Comparison of ENCODE assay signal across 1 cellular context in genomic region chr6:11975353-11975977, GRCh38.
TF ChIP-seq lines count a peak whose summit lies in the region.

No MANE protein-coding gene starts in this region.

TF ChIP-seq in K562, 482 proteins besides CTCF, POLR2A, EP300 and RAD21 (continued from another document and continues in another):
- TF ChIP-seq MAZ (CRISPR knock-in tag; conservative IDR thresholded peaks at IDR 0.05 in 1 of 2, IDR thresholded peaks at IDR 0.05 in 1 of 2) (0 out of 4 replicates have a peak, but pooled peaks of 1 of the 2 experiments have one; percentile 30), HNRNPL (IDR thresholded peaks at IDR 0.05; ENCODE audit: low read depth, low read length) (no peak), AFF1 (IDR thresholded peaks at IDR 0.05; ENCODE audit: low read depth in 1 of 2, partially characterized antibody in 2 of 2) (no peak), PTRF (tag; IDR thresholded peaks at IDR 0.05) (no peak), U2AF1 (optimal IDR thresholded peaks at IDR 0.05; ENCODE audit: low read depth, low read length) (no peak), E2F3 (CRISPR knock-in tag; IDR thresholded peaks at IDR 0.05) (no peak), ZNF592 (IDR thresholded peaks at IDR 0.05) (peak; percentile 72), TAF15 (IDR thresholded peaks at IDR 0.05; ENCODE audit: low read depth, low read length) (no peak), HNRNPUL1 (IDR thresholded peaks at IDR 0.05; ENCODE audit: low read length) (no peak), HMG20A (CRISPR knock-in tag; conservative IDR thresholded peaks at IDR 0.05) (no peak), RBM34 (IDR thresholded peaks at IDR 0.05; ENCODE audit: borderline replicate concordance, insufficient read depth, low read length) (no peak), STAG1 (CRISPR knock-in tag; IDR thresholded peaks at IDR 0.05; ENCODE audit: borderline replicate concordance) (no peak), RHOXF2B (CRISPR knock-in tag; conservative IDR thresholded peaks at IDR 0.05) (no peak), ZNF586 (CRISPR knock-in tag; conservative IDR thresholded peaks at IDR 0.05) (no peak), ZNF766 (CRISPR knock-in tag; conservative IDR thresholded peaks at IDR 0.05) (no peak), STAT5A (IDR thresholded peaks at IDR 0.05; ENCODE audit: borderline replicate concordance, low read length) (no peak), SMAD1 (IDR thresholded peaks at IDR 0.05; ENCODE audit: low read depth, low read length, partially characterized antibody) (no peak), DMBX1 (CRISPR knock-in tag; IDR thresholded peaks at IDR 0.05; ENCODE audit: borderline replicate concordance) (peak; percentile 68; the same call in 1 of the 2 replicates), ZNF696 (CRISPR knock-in tag; conservative IDR thresholded peaks at IDR 0.05) (no peak), ZNF511 (CRISPR knock-in tag; IDR thresholded peaks at IDR 0.05) (no peak), POLR3G (IDR thresholded peaks at IDR 0.05; ENCODE audit: extremely low read depth, insufficient read length, insufficient replicate concordance) (no peak), THRA (IDR thresholded peaks at IDR 0.05) (no peak), ZSCAN29 (IDR thresholded peaks at IDR 0.05) (no peak)
- TF ChIP-seq, protein P1, sequence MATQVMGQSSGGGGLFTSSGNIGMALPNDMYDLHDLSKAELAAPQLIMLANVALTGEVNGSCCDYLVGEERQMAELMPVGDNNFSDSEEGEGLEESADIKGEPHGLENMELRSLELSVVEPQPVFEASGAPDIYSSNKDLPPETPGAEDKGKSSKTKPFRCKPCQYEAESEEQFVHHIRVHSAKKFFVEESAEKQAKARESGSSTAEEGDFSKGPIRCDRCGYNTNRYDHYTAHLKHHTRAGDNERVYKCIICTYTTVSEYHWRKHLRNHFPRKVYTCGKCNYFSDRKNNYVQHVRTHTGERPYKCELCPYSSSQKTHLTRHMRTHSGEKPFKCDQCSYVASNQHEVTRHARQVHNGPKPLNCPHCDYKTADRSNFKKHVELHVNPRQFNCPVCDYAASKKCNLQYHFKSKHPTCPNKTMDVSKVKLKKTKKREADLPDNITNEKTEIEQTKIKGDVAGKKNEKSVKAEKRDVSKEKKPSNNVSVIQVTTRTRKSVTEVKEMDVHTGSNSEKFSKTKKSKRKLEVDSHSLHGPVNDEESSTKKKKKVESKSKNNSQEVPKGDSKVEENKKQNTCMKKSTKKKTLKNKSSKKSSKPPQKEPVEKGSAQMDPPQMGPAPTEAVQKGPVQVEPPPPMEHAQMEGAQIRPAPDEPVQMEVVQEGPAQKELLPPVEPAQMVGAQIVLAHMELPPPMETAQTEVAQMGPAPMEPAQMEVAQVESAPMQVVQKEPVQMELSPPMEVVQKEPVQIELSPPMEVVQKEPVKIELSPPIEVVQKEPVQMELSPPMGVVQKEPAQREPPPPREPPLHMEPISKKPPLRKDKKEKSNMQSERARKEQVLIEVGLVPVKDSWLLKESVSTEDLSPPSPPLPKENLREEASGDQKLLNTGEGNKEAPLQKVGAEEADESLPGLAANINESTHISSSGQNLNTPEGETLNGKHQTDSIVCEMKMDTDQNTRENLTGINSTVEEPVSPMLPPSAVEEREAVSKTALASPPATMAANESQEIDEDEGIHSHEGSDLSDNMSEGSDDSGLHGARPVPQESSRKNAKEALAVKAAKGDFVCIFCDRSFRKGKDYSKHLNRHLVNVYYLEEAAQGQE (CRISPR knock-in tag; IDR thresholded peaks at IDR 0.05; ENCODE audit: low read depth): no peak
- TF ChIP-seq, protein P2, sequence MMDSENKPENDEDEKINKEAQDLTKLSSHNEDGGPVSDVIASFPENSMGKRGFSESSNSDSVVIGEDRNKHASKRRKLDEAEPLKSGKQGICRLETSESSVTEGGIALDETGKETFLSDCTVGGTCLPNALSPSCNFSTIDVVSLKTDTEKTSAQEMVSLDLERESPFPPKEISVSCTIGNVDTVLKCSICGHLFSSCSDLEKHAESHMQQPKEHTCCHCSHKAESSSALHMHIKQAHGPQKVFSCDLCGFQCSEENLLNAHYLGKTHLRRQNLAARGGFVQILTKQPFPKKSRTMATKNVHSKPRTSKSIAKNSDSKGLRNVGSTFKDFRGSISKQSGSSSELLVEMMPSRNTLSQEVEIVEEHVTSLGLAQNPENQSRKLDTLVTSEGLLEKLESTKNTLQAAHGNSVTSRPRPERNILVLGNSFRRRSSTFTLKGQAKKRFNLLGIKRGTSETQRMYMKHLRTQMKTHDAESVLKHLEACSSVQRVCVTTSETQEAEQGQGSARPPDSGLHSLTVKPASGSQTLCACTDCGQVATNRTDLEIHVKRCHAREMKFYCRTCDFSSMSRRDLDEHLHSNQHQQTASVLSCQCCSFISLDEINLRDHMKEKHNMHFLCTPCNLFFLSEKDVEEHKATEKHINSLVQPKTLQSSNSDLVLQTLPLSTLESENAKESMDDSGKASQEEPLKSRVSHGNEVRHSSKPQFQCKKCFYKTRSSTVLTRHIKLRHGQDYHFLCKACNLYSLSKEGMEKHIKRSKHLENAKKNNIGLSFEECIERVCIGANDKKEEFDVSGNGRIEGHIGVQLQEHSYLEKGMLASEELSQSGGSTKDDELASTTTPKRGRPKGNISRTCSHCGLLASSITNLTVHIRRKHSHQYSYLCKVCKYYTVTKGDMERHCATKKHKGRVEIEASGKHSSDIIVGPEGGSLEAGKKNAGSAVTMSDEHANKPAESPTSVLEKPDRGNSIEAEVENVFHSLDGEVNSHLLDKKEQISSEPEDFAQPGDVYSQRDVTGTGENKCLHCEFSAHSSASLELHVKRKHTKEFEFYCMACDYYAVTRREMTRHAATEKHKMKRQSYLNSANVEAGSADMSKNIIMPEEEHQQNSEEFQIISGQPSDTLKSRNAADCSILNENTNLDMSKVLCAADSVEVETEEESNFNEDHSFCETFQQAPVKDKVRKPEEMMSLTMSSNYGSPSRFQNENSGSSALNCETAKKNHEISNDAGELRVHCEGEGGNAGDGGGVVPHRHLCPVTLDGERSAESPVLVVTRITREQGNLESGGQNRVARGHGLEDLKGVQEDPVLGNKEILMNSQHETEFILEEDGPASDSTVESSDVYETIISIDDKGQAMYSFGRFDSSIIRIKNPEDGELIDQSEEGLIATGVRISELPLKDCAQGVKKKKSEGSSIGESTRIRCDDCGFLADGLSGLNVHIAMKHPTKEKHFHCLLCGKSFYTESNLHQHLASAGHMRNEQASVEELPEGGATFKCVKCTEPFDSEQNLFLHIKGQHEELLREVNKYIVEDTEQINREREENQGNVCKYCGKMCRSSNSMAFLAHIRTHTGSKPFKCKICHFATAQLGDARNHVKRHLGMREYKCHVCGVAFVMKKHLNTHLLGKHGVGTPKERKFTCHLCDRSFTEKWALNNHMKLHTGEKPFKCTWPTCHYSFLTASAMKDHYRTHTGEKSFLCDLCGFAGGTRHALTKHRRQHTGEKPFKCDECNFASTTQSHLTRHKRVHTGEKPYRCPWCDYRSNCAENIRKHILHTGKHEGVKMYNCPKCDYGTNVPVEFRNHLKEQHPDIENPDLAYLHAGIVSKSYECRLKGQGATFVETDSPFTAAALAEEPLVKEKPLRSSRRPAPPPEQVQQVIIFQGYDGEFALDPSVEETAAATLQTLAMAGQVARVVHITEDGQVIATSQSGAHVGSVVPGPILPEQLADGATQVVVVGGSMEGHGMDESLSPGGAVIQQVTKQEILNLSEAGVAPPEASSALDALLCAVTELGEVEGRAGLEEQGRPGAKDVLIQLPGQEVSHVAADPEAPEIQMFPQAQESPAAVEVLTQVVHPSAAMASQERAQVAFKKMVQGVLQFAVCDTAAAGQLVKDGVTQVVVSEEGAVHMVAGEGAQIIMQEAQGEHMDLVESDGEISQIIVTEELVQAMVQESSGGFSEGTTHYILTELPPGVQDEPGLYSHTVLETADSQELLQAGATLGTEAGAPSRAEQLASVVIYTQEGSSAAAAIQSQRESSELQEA (IDR thresholded peaks at IDR 0.05; ENCODE audit: low read depth): no peak
